ENCODE assay signal across 8 cellular contexts in the genomic region with DNA sequence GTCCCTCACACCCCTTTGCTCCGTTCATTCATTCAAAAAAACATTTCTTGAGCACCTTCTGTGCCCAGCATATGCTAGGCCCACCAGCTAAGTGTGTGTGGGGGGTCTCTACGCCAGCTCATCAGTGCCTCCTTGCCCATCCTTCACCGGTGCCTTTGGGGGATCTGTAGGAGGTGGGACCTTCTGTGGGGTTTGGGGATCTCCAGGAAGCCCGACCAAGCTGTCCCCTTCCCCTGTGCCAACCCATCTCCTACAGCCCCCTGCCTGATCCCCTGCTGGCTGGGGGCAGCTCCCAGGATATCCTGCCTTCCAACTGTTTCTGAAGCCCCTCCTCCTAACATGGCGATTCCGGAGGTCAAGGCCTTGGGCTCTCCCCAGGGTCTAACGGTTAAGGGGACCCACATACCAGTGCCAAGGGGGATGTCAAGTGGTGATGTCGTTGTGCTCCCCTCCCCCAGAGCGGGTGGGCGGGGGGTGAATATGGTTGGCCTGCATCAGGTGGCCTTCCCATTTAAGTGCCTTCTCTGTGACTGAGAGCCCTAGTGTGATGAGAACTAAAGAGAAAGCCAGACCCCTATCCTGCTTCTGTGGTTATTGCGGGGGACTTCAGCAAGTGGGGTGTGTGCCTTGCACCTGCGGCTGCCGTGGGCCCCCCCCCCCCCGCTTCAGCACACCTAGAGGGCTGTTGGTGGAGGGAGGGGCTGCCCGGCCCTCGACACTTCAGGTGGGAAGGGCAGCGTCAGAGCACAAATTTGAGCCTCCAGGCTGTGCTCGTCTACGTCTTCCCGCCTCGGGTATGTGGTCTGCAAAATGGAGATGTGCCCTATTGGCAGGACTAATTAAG. TPM values are rescaled to one million over a fixed set of nuclear protein-coding genes. Genes with fewer than 3 reads are reported as not detected.
DNase-seq lines count a peak whose midpoint lies in the region; ATAC-seq and TF ChIP-seq lines count a peak whose summit lies in the region.

No MANE protein-coding gene starts in this region.

- TF ChIP-seq POLR2A in body of pancreas (IDR thresholded peaks at IDR 0.05) (no peak), transverse colon (IDR thresholded peaks at IDR 0.05) (no peak)

- in situ Hi-C loops in transverse colon (cut with MboI; ENCODE audit: low pct_ligation_motif_present in 1 of 4, low pct_unique_long_range_greater_than_20kb in 1 of 4, low sequenced_read_pairs in 3 of 4) = no loop called here

- ATAC-seq in body of pancreas (no peak), HG03457 (IDR thresholded peaks at IDR 0.05; ENCODE audit: unreplicated experiment) (no peak)

- intact Hi-C loops in body of pancreas (cut with DNase I) = no loop called here
- intact Hi-C loops in transverse colon (cut with DNase I; ENCODE audit: low total_unique reads) = loop anchor here (2.0 kb wide), 1 partner anchor 61 kb away; no protein-coding TSS in a partner anchor

- H3K4me1 ChIP-seq in body of pancreas = peaks cover 54% of the 10 kb centered on the region
- peaks cover 27 to 60% (median 43%) of the 10 kb centered on the region in 4 donors for H3K4me1 ChIP-seq in transverse colon

- TF ChIP-seq EP300 in transverse colon (IDR thresholded peaks at IDR 0.05; ENCODE audit: low read depth) = no peak

- H3K36me3 ChIP-seq in body of pancreas (replicated peaks in 1 of 2; ENCODE audit: insufficient read depth in 1 of 2, low read depth in 2 of 2) (peaks cover 7 to 14% of the 10 kb centered on the region in 2 donors), transverse colon (peaks cover 0 to 28% (median 7%) of the 10 kb centered on the region in 4 donors)

- H3K27ac ChIP-seq in body of pancreas (peak overlapping the region; percentile 59 to 87 (median 83)), transverse colon (peak overlapping the region; percentile 89 to 98 (median 92))

- H3K27me3 ChIP-seq in body of pancreas = no peaks in the 10 kb centered on the region
- no peaks in the 10 kb centered on the region for H3K27me3 ChIP-seq in transverse colon

- H3K9me3 ChIP-seq in body of pancreas (no peaks in the 10 kb centered on the region), transverse colon (no peaks in the 10 kb centered on the region)

- H3K4me3 ChIP-seq in Jurkat, Clone E6-1 (ENCODE audit: low read length) = peak overlapping the region; percentile 63
- H3K4me3 ChIP-seq in body of pancreas = no peak overlapping the region
- peak overlapping the region; percentile 5 to 42 (median 26) for H3K4me3 ChIP-seq in transverse colon

- DNase-seq in stimulated activated CD4-positive, alpha-beta T cell treated with anti-CD3 and anti-CD28 coated beads, Interleukin-15, amount 100 ng/mL, for 24 hours = peak; percentile 29
- DNase-seq in stimulated activated CD4-positive, alpha-beta T cell treated with anti-CD3 and anti-CD28 coated beads, Interleukin-2, amount 100 ng/mL, for 24 hours = no peak
- DNase-seq in Jurkat, Clone E6-1 (ENCODE audit: low read depth, low spot score) = no peak
- peak in 2 of 4 donors; percentile 33 to 49 for DNase-seq in body of pancreas
- peak; percentile 36 for DNase-seq in medulla oblongata (ENCODE audit: extremely low spot score)
- DNase-seq in transverse colon = no peak
- no peak for DNase-seq in SHP77 (lab: John Stamatoyannopoulos, UW)

- WGBS in body of pancreas, 2 donors = 19 to 24% methylated on average over 14 to 18 of the region's 21 CpGs
- 23% methylated on average over 20 of the region's 21 CpGs; no CpG with 5 or more reads in 1 of the 2 donors for WGBS in transverse colon (ENCODE audit: low coverage in 1 of 2), 2 donors

- TF ChIP-seq CTCF in body of pancreas (IDR thresholded peaks at IDR 0.05) (no peak), transverse colon (IDR thresholded peaks at IDR 0.05) (no peak)

RNA-seq across cellular contexts. Expression of a gene that starts 5.9 kb away (rescaled TPM):
- polyA plus RNA-seq in Jurkat, Clone E6-1 (2012; ENCODE audit: insufficient read depth, insufficient read length) = 86.8 TPM
- 10 to 100 TPM; 67.2 to 98.9 TPM for total RNA-seq in body of pancreas
- 100 to 1,000 TPM; 132 to 197 (median 173) TPM for total RNA-seq in transverse colon

RNA-seq across cellular contexts. Expression of a gene that starts 13.3 kb away (rescaled TPM):
- polyA plus RNA-seq in Jurkat, Clone E6-1 (2012; ENCODE audit: insufficient read depth, insufficient read length) = not detected
- total RNA-seq in body of pancreas (10 to 100 TPM; 15.3 to 15.8 TPM), transverse colon (100 to 1,000 TPM; 177 to 541 (median 285) TPM)

RNA-seq across cellular contexts. Expression of a gene that starts 23.5 kb away (rescaled TPM):
- 0.52 TPM for polyA plus RNA-seq in Jurkat, Clone E6-1 (2012; ENCODE audit: insufficient read depth, insufficient read length)
- total RNA-seq in body of pancreas (1 to 10 TPM; 3.0 to 7.3 TPM), transverse colon (1 to 10 TPM; 2.6 to 8.4 (median 6.3) TPM)

RNA-seq across cellular contexts. Expression of a gene that starts 48.9 kb away (rescaled TPM):
- not detected for polyA plus RNA-seq in Jurkat, Clone E6-1 (2012; ENCODE audit: insufficient read depth, insufficient read length)
- total RNA-seq in body of pancreas (under 1 TPM; 0.33 to 0.52 TPM), transverse colon (not detected)

Comparison
In these comparisons a context has a peak if more than half of its experiments do, and no peak if none do; other contexts are left out.
1. DNase-seq: peak in stimulated activated CD4-positive, alpha-beta T cell treated with anti-CD3 and anti-CD28 coated beads, Interleukin-15, amount 100 ng/mL, for 24 hours (single experiment) and medulla oblongata (single experiment); none in stimulated activated CD4-positive, alpha-beta T cell treated with anti-CD3 and anti-CD28 coated beads, Interleukin-2, amount 100 ng/mL, for 24 hours (0 of 2), Jurkat, Clone E6-1 (single experiment), transverse colon (single experiment) and SHP77 (0 of 2).
2. H3K4me3 ChIP-seq: peak in Jurkat, Clone E6-1 (single experiment) and transverse colon (4 of 4); none in body of pancreas (0 of 2).
3. RNA of a gene that starts 13.3 kb away (total RNA-seq): 177 to 541 TPM in transverse colon; 15.3 to 15.8 TPM in body of pancreas; every median in the first group is over 10 times any median in the second.